13 cellular contexts compared by ENCODE assay signal in genomic region chr5:125349432-125349831, GRCh38.
A peak's percentile ranks its signal among the peaks of the same experiment; 100 is the strongest.
DNase-seq lines count a peak whose midpoint lies in the region; ATAC-seq and TF ChIP-seq lines count a peak whose summit lies in the region.
"Had no signal": no experiment of that assay in that cellular context is flagged by ENCODE, and none has a peak within 500 bp of the region (broad histone marks: within the 10 kb centered on the region; RNA-seq: fewer than 3 reads in every experiment).

No MANE protein-coding gene starts in this region.

- POLR2A ChIA-PET in BJ (lab: Charles Lee) = no interaction called here

- CTCF ChIA-PET in BJ (lab: Yijun Ruan, JAX) = no interaction called here

- TF ChIP-seq CTCF in BJ (IDR thresholded peaks at IDR 0.05; ENCODE audit: insufficient read depth, low read depth, low read length) = no peak
- TF ChIP-seq CTCF in fibroblast of pulmonary artery (IDR thresholded peaks at IDR 0.05; ENCODE audit: low read length, missing control alignments) = peak; percentile 15

- H3K27me3 ChIP-seq in BJ (ENCODE audit: control insufficient read depth, insufficient read depth, low read length) = peaks cover 4% of the 10 kb centered on the region
- H3K27me3 ChIP-seq: BE2C, esophagus muscularis mucosa had no signal

- ATAC-seq in GM19324 (IDR thresholded peaks at IDR 0.05; ENCODE audit: low FRiP score, unreplicated experiment) (no peak), GM21447 (IDR thresholded peaks at IDR 0.05; ENCODE audit: unreplicated experiment) (no peak)

- H3K36me3 ChIP-seq in BJ (ENCODE audit: control insufficient read depth, insufficient read depth, low read length) = no peaks in the 10 kb centered on the region
- H3K36me3 ChIP-seq: BE2C, esophagus muscularis mucosa had no signal

- H3K4me3 ChIP-seq in BJ (ENCODE audit: low read depth, low read length) (no peak overlapping the region), fibroblast of pulmonary artery (replicated peaks; ENCODE audit: low read depth, low read length) (no peak overlapping the region)
- H3K4me3 ChIP-seq: skin epidermis had no signal

- peak; percentile 45 for DNase-seq in BJ (ENCODE audit: low read depth)
- peak; percentile 85 for DNase-seq in NCI-H69 (lab: John Stamatoyannopoulos, UW)
- peak; percentile 48 for DNase-seq in fibroblast of pulmonary artery (ENCODE audit: low read depth)
- peak; percentile 15 for DNase-seq in mucosa of gallbladder (ENCODE audit: low spot score)
- DNase-seq in SHP77 treated with DMSO at 0.1 percent for 48 hours (lab: John Stamatoyannopoulos, UW) = no peak
- no peak for DNase-seq in cortex of kidney (lab: John Stamatoyannopoulos, UW)
- DNase-seq: activated CD4-positive, alpha-beta memory T cell treated with anti-CD3 and anti-CD28 coated beads, Interleukin-2, amount 10 ng/mL, durations not matched to agents 7 days and 5 days; BE2C; NCI-H1048 had no signal

Comparison
In these comparisons a context has a peak if more than half of its experiments do, and no peak if none do; other contexts are left out.
1. DNase-seq: peak in BJ (single experiment), NCI-H69 (single experiment), fibroblast of pulmonary artery (single experiment) and mucosa of gallbladder (single experiment); none in SHP77 treated with DMSO at 0.1 percent for 48 hours (single experiment) and cortex of kidney (single experiment).